24 cellular contexts compared by ENCODE assay signal in genomic region chr2:6065713-6066112, GRCh38.
"Had no signal": no experiment of that assay in that cellular context is flagged by ENCODE, and none has a peak within 500 bp of the region (broad histone marks: within the 10 kb centered on the region; RNA-seq: fewer than 3 reads in every experiment).

No MANE protein-coding gene starts in this region.

- H3K9me3 Mint-ChIP-seq: endodermal cell, mesothelial cell of epicardium had no signal

- DNase-seq: colonic mucosa; cortex of kidney; effector CD8-positive, alpha-beta T cell; effector memory CD8-positive, alpha-beta T cell; endodermal cell; erythroblast; esophagus squamous epithelium; foreskin fibroblast; foreskin melanocyte; gastrocnemius medialis; glutamatergic neuron; head of caudate nucleus; heart right ventricle; hippocampal formation; left cardiac atrium; left lung; left ventricle myocardium superior; lower lobe of right lung; mesenchymal stem cell; mucosa of descending colon had no signal

- H3K27me3 Mint-ChIP-seq: dendritic cell treated with granulocyte-macrophage colony-stimulating factor and Interleukin-4, amounts not matched to agents 40 ng/mL and 50 ng/mL, for 4 days; effector memory CD8-positive, alpha-beta T cell had no signal

- H3K27me3 ChIP-seq: colonic mucosa, esophagus squamous epithelium, gastrocnemius medialis, left lung had no signal

- H3K9me3 ChIP-seq: colonic mucosa, esophagus squamous epithelium, gastrocnemius medialis, heart right ventricle, left lung, lower lobe of right lung, mucosa of descending colon had no signal

- H3K36me3 Mint-ChIP-seq: mesothelial cell of epicardium had no signal

- H3K4me3 ChIP-seq: colonic mucosa, esophagus squamous epithelium, gastrocnemius medialis, heart right ventricle, left lung, lower lobe of right lung, mucosa of descending colon had no signal

- H3K4me1 ChIP-seq: colonic mucosa, esophagus squamous epithelium, gastrocnemius medialis, left lung, lower lobe of right lung had no signal

- H3K36me3 ChIP-seq: colonic mucosa, esophagus squamous epithelium, gastrocnemius medialis, heart right ventricle, left lung, lower lobe of right lung had no signal

- H3K27ac Mint-ChIP-seq: dendritic cell treated with granulocyte-macrophage colony-stimulating factor and Interleukin-4, amounts not matched to agents 40 ng/mL and 50 ng/mL, for 4 days; effector memory CD8-positive, alpha-beta T cell; endodermal cell; mesothelial cell of epicardium had no signal

- ATAC-seq: effector memory CD8-positive, alpha-beta T cell; esophagus mucosa; gastrocnemius medialis; heart right ventricle; left cardiac atrium; left lung; left ventricle myocardium superior; lower lobe of right lung; mucosa of descending colon had no signal

- H3K4me3 Mint-ChIP-seq: dendritic cell treated with granulocyte-macrophage colony-stimulating factor and Interleukin-4, amounts not matched to agents 40 ng/mL and 50 ng/mL, for 4 days; effector memory CD8-positive, alpha-beta T cell; endodermal cell; mesothelial cell of epicardium had no signal

- H3K27ac ChIP-seq: colonic mucosa, epithelial cell of prostate, esophagus squamous epithelium, gastrocnemius medialis, heart right ventricle, left lung, lower lobe of right lung had no signal
